21 cellular contexts compared by ENCODE assay signal in the genomic region with DNA sequence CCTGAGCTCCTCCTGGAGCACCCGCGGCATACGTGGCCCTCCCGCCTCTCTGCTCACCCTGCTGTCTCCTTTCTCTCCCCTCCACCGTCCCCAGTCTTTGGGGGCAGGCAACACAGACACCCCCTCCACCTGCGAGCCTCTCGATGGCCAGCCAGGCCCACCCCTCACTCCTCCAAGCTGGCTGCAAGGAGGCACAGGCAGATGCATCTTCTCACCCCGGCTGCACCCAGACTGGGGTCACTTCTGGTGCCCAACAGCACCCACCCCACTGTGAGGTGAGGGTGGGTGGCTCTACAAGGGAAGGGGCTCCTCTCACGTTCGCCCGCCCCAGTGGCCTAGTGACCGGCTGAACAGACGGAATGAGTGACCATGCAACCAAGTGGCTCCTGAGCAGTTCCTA.
DNase-seq lines count a peak whose midpoint lies in the region; ATAC-seq and TF ChIP-seq lines count a peak whose summit lies in the region.
"Had no signal": no experiment of that assay in that cellular context is flagged by ENCODE, and none has a peak within 500 bp of the region (broad histone marks: within the 10 kb centered on the region; RNA-seq: fewer than 3 reads in every experiment).

No MANE protein-coding gene starts in this region.

- H3K4me1 ChIP-seq in heart right ventricle (peaks cover 9 to 64% (median 42%) of the 10 kb centered on the region in 9 donors), neuronal stem cell (ENCODE audit: control insufficient read depth in 2 of 2, insufficient read depth in 1 of 2, low read depth in 1 of 2, low read length in 2 of 2) (peaks cover 0 to 19% of the 10 kb centered on the region in 2 donors), tibial nerve (peaks cover 0 to 68% (median 42%) of the 10 kb centered on the region in 4 donors)
- H3K4me1 ChIP-seq: HAP-1 had no signal

- TF ChIP-seq CTCF in heart right ventricle (IDR thresholded peaks at IDR 0.05) (no peak), tibial nerve (IDR thresholded peaks at IDR 0.05) (no peak), GM20000 (IDR thresholded peaks at IDR 0.05; ENCODE audit: extremely low read depth, missing control alignments) (no peak)

- H3K9ac ChIP-seq in neuronal stem cell (ENCODE audit: low read depth, low read length, poor library complexity) = peak overlapping the region; percentile 68

- peak overlapping the region; percentile 87 for H3K14ac ChIP-seq in neuronal stem cell (ENCODE audit: low read length)

- H3K36me3 ChIP-seq in heart right ventricle (no peaks in the 10 kb centered on the region), neuronal stem cell (replicated peaks in 1 of 2; ENCODE audit: control insufficient read depth in 2 of 2, insufficient read depth in 2 of 2, low read length in 2 of 2) (no peaks in the 10 kb centered on the region), tibial nerve (peaks cover 0 to 2% (median 0%) of the 10 kb centered on the region in 3 donors)
- H3K36me3 ChIP-seq: HAP-1 had no signal

- peaks cover 4% of the 10 kb centered on the region for H3K79me1 ChIP-seq in neuronal stem cell (ENCODE audit: low read depth, low read length)

- H2AK5ac ChIP-seq in neuronal stem cell (ENCODE audit: low read depth, low read length) = peak overlapping the region; percentile 98

- peak overlapping the region; percentile 47 for H2BK5ac ChIP-seq in neuronal stem cell (ENCODE audit: low read length)

- H3K27ac ChIP-seq in heart right ventricle (peak overlapping the region in 8 of 10 donors; percentile 87 to 98 (median 94)), cingulate gyrus (ENCODE audit: low read depth, low read length) (peak overlapping the region; percentile 85), neuronal stem cell (replicated peaks; ENCODE audit: low read length) (no peak overlapping the region), tibial nerve (peak overlapping the region; percentile 79 to 98 (median 89))
- H3K27ac ChIP-seq: HL-60, RWPE1 had no signal

- no peak overlapping the region for H3K4me2 ChIP-seq in neuronal stem cell (ENCODE audit: insufficient read depth, low read length, poor library complexity, severe bottlenecking)
- H3K4me2 ChIP-seq: GM23338 had no signal

- no peak for TF ChIP-seq EP300 in tibial nerve (IDR thresholded peaks at IDR 0.05)

- TF ChIP-seq POLR2A in tibial nerve (IDR thresholded peaks at IDR 0.05) = no peak

- DNase-seq in heart right ventricle = no peak
- no peak for DNase-seq in left ventricle myocardium superior
- DNase-seq in neuronal stem cell (ENCODE audit: low spot score) = no peak
- no peak for DNase-seq in tibial nerve (ENCODE audit: low spot score in 2 of 2)
- DNase-seq in GM20000 (ENCODE audit: low spot score) = no peak
- DNase-seq: AML-193, KBM-7, NCI-H1092, NCI-H1436, NCI-H1930, NCI-H2227 treated with DMSO at 0.1 percent for 48 hours, NCI-H510A, NCI-H748 treated with DMSO at 0.1 percent for 48 hours, SIG-M5 had no signal

- no peak for ATAC-seq in heart right ventricle
- no peak for ATAC-seq in left ventricle myocardium superior
- no peak for ATAC-seq in GM18498 (IDR thresholded peaks at IDR 0.05; ENCODE audit: unreplicated experiment)
- no peak for ATAC-seq in HG03565 (IDR thresholded peaks at IDR 0.05; ENCODE audit: unreplicated experiment)

- peak overlapping the region; percentile 84 for H2BK120ac ChIP-seq in neuronal stem cell (ENCODE audit: low read depth, low read length)

- WGBS in heart right ventricle, 2 donors = 77 to 86% methylated on average over 13 of the region's 13 CpGs
- no CpG with 5 or more reads among the region's 13 CpGs for WGBS in neuronal stem cell (ENCODE audit: extremely low coverage in 2 of 2, insufficient read length in 2 of 2, insufficient replicate concordance in 1 of 2), 2 donors
- WGBS in tibial nerve, 2 donors = 64 to 77% methylated on average over 13 of the region's 13 CpGs

- peak overlapping the region; percentile 79 for H2BK15ac ChIP-seq in neuronal stem cell (ENCODE audit: low read length)

- peak overlapping the region; percentile 12 for H3K18ac ChIP-seq in neuronal stem cell (ENCODE audit: low read length)

- no peak overlapping the region for H4K8ac ChIP-seq in neuronal stem cell (ENCODE audit: low read depth, low read length)

- H3K23ac ChIP-seq in neuronal stem cell (ENCODE audit: low read depth, low read length, poor library complexity) = peak overlapping the region; percentile 49

- H3K27me3 ChIP-seq in heart right ventricle (peaks cover 0 to 31% (median 6%) of the 10 kb centered on the region in 7 donors), neuronal stem cell (ENCODE audit: control insufficient read depth in 3 of 3, insufficient read depth in 3 of 3, low read depth in 1 of 3, low read length in 3 of 3) (peaks cover 0 to 18% (median 0%) of the 10 kb centered on the region in 3 experiments), tibial nerve (peaks cover 0 to 11% of the 10 kb centered on the region in 2 donors)

- no peak overlapping the region for H2AFZ ChIP-seq in neuronal stem cell (ENCODE audit: low read length)
- H2AFZ ChIP-seq: GM23338 had no signal

- peak overlapping the region; percentile 53 for H2BK12ac ChIP-seq in neuronal stem cell (ENCODE audit: low read length)

- intact Hi-C loops in heart right ventricle (cut with DNase I) = loop anchor here in 2 of 10 donors (5.0 kb wide), 2 partner anchors 34 to 279 kb away; partner anchors contain the start of gene PRDM16 (in 1 of the 2)
- intact Hi-C loops in left ventricle myocardium superior (cut with micrococcal nuclease) = no loop called here

- H3K9me3 ChIP-seq in heart right ventricle (peaks cover 0 to 30% (median 14%) of the 10 kb centered on the region in 11 donors), neuronal stem cell (replicated peaks in 1 of 2; ENCODE audit: control insufficient read depth in 2 of 2, insufficient read depth in 1 of 2, low read depth in 1 of 2, low read length in 2 of 2) (peaks cover 0 to 11% of the 10 kb centered on the region in 2 donors), tibial nerve (peaks cover 0 to 27% (median 2%) of the 10 kb centered on the region in 4 donors)

- H3K4ac ChIP-seq in neuronal stem cell (ENCODE audit: low read length) = no peak overlapping the region

- no peak overlapping the region for H4K91ac ChIP-seq in neuronal stem cell (ENCODE audit: low read depth, low read length, poor library complexity)

- H3K4me3 ChIP-seq in heart right ventricle = no peak overlapping the region
- H3K4me3 ChIP-seq in neuronal stem cell (ENCODE audit: low read length in 2 of 2) = no peak overlapping the region
- no peak overlapping the region for H3K4me3 ChIP-seq in tibial nerve
- H3K4me3 ChIP-seq: GM23338, HAP-1 had no signal
